ENCODE assay signal across 1 cellular context in the genomic region with DNA sequence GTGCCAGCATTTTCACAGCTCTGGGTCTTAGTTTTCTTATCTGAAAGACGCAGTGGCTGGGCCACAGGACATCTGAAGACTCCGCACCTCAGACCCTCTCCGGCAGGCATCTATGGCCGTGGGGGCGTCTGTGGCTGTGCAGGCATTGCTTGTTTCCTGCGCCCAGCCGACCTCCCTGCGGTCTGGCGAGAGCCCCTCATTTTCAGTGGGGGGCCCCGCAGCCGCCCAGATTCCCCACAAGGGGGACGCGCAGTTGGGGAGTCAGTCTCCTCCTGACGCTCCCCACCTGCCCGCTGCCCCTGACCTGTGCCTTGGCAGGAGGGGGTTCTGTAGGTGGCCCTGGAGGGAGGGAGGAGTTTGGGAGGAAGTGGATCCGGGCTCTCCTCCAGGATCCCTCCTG.
TF ChIP-seq lines count a peak whose summit lies in the region.

No MANE protein-coding gene starts in this region.

TF ChIP-seq in GM23338, 12 proteins besides CTCF, POLR2A, EP300 and RAD21 (continued from another document):
- TF ChIP-seq EZH2phosphoT487 (IDR thresholded peaks at IDR 0.05; ENCODE audit: unreplicated experiment) (no peak), ZNF114 (CRISPR knock-in tag; IDR thresholded peaks at IDR 0.05) (no peak)
